1 cellular context compared by ENCODE assay signal in the genomic region with DNA sequence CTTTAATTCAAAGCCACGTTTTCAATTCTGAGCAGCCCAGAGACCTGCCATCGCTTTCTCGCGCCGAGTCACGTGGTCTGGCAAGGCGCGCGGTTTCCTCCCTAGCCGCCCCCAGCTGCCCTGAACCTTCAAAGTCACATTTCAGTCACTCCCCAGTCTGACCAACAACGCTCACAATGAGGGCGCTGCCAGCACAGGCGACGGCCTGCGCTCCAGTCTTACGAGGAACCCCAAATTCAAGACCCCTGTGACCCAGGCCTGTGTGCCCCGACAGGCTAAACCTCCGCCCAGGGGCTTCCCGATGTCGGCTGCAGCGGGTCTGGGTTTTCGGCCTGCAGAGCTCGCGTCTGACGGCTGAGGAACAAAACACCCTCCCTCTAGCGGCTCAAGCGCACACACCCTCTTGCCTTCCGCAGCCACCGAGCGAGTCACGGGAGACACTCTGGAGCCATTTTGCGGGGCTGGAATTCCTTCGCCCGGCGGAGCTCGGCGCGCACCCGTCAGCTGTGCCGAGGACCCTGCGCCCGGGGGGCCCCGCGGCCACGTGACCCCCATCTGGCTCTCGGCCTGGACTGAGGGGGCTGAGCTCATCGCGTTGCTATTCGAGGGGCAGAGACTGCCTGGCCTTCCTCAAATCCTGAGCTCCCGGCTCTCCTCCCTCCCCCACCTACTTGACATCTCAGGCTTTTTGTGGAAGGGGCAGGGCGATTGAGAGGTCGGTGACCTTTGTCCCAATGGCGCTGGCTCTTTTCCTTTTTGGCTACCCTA.
TF ChIP-seq lines count a peak whose summit lies in the region.

No MANE protein-coding gene starts in this region.

TF ChIP-seq in HepG2, 621 proteins besides CTCF, POLR2A, EP300 and RAD21 (continued from another document and continues in another):
- TF ChIP-seq, protein P1, sequence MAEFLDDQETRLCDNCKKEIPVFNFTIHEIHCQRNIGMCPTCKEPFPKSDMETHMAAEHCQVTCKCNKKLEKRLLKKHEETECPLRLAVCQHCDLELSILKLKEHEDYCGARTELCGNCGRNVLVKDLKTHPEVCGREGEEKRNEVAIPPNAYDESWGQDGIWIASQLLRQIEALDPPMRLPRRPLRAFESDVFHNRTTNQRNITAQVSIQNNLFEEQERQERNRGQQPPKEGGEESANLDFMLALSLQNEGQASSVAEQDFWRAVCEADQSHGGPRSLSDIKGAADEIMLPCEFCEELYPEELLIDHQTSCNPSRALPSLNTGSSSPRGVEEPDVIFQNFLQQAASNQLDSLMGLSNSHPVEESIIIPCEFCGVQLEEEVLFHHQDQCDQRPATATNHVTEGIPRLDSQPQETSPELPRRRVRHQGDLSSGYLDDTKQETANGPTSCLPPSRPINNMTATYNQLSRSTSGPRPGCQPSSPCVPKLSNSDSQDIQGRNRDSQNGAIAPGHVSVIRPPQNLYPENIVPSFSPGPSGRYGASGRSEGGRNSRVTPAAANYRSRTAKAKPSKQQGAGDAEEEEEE (CRISPR knock-in tag; IDR thresholded peaks at IDR 0.05; ENCODE audit: borderline replicate concordance), result no peak
- TF ChIP-seq, protein P2, sequence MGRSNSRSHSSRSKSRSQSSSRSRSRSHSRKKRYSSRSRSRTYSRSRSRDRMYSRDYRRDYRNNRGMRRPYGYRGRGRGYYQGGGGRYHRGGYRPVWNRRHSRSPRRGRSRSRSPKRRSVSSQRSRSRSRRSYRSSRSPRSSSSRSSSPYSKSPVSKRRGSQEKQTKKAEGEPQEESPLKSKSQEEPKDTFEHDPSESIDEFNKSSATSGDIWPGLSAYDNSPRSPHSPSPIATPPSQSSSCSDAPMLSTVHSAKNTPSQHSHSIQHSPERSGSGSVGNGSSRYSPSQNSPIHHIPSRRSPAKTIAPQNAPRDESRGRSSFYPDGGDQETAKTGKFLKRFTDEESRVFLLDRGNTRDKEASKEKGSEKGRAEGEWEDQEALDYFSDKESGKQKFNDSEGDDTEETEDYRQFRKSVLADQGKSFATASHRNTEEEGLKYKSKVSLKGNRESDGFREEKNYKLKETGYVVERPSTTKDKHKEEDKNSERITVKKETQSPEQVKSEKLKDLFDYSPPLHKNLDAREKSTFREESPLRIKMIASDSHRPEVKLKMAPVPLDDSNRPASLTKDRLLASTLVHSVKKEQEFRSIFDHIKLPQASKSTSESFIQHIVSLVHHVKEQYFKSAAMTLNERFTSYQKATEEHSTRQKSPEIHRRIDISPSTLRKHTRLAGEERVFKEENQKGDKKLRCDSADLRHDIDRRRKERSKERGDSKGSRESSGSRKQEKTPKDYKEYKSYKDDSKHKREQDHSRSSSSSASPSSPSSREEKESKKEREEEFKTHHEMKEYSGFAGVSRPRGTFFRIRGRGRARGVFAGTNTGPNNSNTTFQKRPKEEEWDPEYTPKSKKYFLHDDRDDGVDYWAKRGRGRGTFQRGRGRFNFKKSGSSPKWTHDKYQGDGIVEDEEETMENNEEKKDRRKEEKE (IDR thresholded peaks at IDR 0.05), result no peak
- TF ChIP-seq CHD2 (IDR thresholded peaks at IDR 0.05; ENCODE audit: low read depth, low read length) (peak; percentile 28; the same call in 1 of the 2 replicates), NR2C2 (CRISPR knock-in tag; IDR thresholded peaks at IDR 0.05; ENCODE audit: borderline replicate concordance) (no peak; the same call in 1 of the 2 replicates), CREB1 (IDR thresholded peaks at IDR 0.05) (no peak), CREB1 (CRISPR knock-in tag; IDR thresholded peaks at IDR 0.05) (no peak), POGZ (CRISPR knock-in tag; IDR thresholded peaks at IDR 0.05) (peak; percentile 88), FOXJ3 (CRISPR knock-in tag; IDR thresholded peaks at IDR 0.05; ENCODE audit: borderline replicate concordance) (no peak), RAD51 (IDR thresholded peaks at IDR 0.05; ENCODE audit: borderline replicate concordance) (peak; percentile 81; the same call in 1 of the 2 replicates), KLF9 (CRISPR knock-in tag; IDR thresholded peaks at IDR 0.05; ENCODE audit: low read depth) (0 out of 2 replicates have a peak, but pooled peaks have one; percentile 30), EHMT2 (IDR thresholded peaks at IDR 0.05; ENCODE audit: borderline replicate concordance, low read depth, low read length) (no peak), ZIK1 (CRISPR knock-in tag; IDR thresholded peaks at IDR 0.05; ENCODE audit: borderline replicate concordance, low read depth) (peak; percentile 32; the same call in 1 of the 2 replicates), SMC3 (IDR thresholded peaks at IDR 0.05; ENCODE audit: low read length) (peak; percentile 25; the same call in 1 of the 2 replicates), ARID2 (CRISPR knock-in tag; IDR thresholded peaks at IDR 0.05; ENCODE audit: borderline replicate concordance) (peak; percentile 96), CCDC6 (CRISPR knock-in tag; IDR thresholded peaks at IDR 0.05) (peak; percentile 84), SRSF1 (optimal IDR thresholded peaks at IDR 0.05; ENCODE audit: low read depth, low read length) (no peak), ZMYM2 (CRISPR knock-in tag; IDR thresholded peaks at IDR 0.05) (peak; percentile 76), GTF2F1 (IDR thresholded peaks at IDR 0.05; ENCODE audit: low read length) (no peak), SALL1 (CRISPR knock-in tag; IDR thresholded peaks at IDR 0.05) (peak; percentile 85), ELF4 (CRISPR knock-in tag; IDR thresholded peaks at IDR 0.05; ENCODE audit: borderline replicate concordance) (no peak), SAP130 (CRISPR knock-in tag; IDR thresholded peaks at IDR 0.05; ENCODE audit: low read depth) (peak; percentile 36; the same call in 1 of the 2 replicates), TRIM24 (CRISPR knock-in tag; IDR thresholded peaks at IDR 0.05) (no peak), SMARCC2 (IDR thresholded peaks at IDR 0.05) (no peak), CENPT (CRISPR knock-in tag; IDR thresholded peaks at IDR 0.05; ENCODE audit: low read depth) (no peak), ARNT (IDR thresholded peaks at IDR 0.05) (no peak), ZBTB38 (CRISPR knock-in tag; IDR thresholded peaks at IDR 0.05) (peak; percentile 52; the same call in 1 of the 2 replicates), GATAD1 (CRISPR knock-in tag; IDR thresholded peaks at IDR 0.05) (peak; percentile 49), MEIS1 (CRISPR knock-in tag; IDR thresholded peaks at IDR 0.05; ENCODE audit: borderline replicate concordance) (0 out of 2 replicates have a peak, but pooled peaks have one; percentile 37), ZBTB8A (CRISPR knock-in tag; IDR thresholded peaks at IDR 0.05; ENCODE audit: borderline replicate concordance, low read depth) (no peak)
- TF ChIP-seq, protein P3, sequence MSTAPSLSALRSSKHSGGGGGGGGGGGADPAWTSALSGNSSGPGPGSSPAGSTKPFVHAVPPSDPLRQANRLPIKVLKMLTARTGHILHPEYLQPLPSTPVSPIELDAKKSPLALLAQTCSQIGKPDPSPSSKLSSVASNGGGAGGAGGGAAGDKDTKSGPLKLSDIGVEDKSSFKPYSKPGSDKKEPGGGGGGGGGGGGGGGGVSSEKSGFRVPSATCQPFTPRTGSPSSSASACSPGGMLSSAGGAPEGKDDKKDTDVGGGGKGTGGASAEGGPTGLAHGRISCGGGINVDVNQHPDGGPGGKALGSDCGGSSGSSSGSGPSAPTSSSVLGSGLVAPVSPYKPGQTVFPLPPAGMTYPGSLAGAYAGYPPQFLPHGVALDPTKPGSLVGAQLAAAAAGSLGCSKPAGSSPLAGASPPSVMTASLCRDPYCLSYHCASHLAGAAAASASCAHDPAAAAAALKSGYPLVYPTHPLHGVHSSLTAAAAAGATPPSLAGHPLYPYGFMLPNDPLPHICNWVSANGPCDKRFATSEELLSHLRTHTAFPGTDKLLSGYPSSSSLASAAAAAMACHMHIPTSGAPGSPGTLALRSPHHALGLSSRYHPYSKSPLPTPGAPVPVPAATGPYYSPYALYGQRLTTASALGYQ (CRISPR knock-in tag; IDR thresholded peaks at IDR 0.05), result no peak
- TF ChIP-seq, protein P4, sequence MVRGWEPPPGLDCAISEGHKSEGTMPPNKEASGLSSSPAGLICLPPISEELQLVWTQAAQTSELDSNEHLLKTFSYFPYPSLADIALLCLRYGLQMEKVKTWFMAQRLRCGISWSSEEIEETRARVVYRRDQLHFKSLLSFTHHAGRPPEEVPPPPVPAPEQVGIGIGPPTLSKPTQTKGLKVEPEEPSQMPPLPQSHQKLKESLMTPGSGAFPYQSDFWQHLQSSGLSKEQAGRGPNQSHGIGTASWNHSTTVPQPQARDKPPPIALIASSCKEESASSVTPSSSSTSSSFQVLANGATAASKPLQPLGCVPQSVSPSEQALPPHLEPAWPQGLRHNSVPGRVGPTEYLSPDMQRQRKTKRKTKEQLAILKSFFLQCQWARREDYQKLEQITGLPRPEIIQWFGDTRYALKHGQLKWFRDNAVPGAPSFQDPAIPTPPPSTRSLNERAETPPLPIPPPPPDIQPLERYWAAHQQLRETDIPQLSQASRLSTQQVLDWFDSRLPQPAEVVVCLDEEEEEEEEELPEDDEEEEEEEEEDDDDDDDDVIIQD (CRISPR knock-in tag; IDR thresholded peaks at IDR 0.05; ENCODE audit: low read depth), result peak; percentile 72; the same call in 1 of the 2 replicates
- TF ChIP-seq, protein P5, sequence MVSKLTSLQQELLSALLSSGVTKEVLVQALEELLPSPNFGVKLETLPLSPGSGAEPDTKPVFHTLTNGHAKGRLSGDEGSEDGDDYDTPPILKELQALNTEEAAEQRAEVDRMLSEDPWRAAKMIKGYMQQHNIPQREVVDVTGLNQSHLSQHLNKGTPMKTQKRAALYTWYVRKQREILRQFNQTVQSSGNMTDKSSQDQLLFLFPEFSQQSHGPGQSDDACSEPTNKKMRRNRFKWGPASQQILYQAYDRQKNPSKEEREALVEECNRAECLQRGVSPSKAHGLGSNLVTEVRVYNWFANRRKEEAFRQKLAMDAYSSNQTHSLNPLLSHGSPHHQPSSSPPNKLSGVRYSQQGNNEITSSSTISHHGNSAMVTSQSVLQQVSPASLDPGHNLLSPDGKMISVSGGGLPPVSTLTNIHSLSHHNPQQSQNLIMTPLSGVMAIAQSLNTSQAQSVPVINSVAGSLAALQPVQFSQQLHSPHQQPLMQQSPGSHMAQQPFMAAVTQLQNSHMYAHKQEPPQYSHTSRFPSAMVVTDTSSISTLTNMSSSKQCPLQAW (CRISPR knock-in tag; IDR thresholded peaks at IDR 0.05), result peak; percentile 83
- TF ChIP-seq, protein P6, sequence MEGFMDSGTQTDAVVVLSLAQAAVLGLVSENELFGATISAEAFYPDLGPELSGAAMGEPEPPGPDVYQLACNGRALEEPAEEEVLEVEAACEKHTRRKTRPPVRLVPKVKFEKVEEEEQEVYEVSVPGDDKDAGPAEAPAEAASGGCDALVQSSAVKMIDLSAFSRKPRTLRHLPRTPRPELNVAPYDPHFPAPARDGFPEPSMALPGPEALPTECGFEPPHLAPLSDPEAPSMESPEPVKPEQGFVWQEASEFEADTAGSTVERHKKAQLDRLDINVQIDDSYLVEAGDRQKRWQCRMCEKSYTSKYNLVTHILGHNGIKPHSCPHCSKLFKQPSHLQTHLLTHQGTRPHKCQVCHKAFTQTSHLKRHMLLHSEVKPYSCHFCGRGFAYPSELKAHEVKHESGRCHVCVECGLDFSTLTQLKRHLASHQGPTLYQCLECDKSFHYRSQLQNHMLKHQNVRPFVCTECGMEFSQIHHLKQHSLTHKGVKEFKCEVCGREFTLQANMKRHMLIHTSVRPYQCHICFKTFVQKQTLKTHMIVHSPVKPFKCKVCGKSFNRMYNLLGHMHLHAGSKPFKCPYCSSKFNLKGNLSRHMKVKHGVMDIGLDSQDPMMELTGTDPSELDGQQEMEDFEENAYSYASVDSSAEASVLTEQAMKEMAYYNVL (CRISPR knock-in tag; IDR thresholded peaks at IDR 0.05; ENCODE audit: borderline replicate concordance), result peak; percentile 57; the same call in 1 of the 2 replicates
- TF ChIP-seq, protein P7, sequence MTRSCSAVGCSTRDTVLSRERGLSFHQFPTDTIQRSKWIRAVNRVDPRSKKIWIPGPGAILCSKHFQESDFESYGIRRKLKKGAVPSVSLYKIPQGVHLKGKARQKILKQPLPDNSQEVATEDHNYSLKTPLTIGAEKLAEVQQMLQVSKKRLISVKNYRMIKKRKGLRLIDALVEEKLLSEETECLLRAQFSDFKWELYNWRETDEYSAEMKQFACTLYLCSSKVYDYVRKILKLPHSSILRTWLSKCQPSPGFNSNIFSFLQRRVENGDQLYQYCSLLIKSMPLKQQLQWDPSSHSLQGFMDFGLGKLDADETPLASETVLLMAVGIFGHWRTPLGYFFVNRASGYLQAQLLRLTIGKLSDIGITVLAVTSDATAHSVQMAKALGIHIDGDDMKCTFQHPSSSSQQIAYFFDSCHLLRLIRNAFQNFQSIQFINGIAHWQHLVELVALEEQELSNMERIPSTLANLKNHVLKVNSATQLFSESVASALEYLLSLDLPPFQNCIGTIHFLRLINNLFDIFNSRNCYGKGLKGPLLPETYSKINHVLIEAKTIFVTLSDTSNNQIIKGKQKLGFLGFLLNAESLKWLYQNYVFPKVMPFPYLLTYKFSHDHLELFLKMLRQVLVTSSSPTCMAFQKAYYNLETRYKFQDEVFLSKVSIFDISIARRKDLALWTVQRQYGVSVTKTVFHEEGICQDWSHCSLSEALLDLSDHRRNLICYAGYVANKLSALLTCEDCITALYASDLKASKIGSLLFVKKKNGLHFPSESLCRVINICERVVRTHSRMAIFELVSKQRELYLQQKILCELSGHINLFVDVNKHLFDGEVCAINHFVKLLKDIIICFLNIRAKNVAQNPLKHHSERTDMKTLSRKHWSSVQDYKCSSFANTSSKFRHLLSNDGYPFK (CRISPR knock-in tag; IDR thresholded peaks at IDR 0.05; ENCODE audit: borderline replicate concordance), result peak; percentile 84
- TF ChIP-seq, protein P8, sequence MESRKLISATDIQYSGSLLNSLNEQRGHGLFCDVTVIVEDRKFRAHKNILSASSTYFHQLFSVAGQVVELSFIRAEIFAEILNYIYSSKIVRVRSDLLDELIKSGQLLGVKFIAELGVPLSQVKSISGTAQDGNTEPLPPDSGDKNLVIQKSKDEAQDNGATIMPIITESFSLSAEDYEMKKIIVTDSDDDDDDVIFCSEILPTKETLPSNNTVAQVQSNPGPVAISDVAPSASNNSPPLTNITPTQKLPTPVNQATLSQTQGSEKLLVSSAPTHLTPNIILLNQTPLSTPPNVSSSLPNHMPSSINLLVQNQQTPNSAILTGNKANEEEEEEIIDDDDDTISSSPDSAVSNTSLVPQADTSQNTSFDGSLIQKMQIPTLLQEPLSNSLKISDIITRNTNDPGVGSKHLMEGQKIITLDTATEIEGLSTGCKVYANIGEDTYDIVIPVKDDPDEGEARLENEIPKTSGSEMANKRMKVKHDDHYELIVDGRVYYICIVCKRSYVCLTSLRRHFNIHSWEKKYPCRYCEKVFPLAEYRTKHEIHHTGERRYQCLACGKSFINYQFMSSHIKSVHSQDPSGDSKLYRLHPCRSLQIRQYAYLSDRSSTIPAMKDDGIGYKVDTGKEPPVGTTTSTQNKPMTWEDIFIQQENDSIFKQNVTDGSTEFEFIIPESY (CRISPR knock-in tag; IDR thresholded peaks at IDR 0.05), result no peak
- TF ChIP-seq, protein P9, sequence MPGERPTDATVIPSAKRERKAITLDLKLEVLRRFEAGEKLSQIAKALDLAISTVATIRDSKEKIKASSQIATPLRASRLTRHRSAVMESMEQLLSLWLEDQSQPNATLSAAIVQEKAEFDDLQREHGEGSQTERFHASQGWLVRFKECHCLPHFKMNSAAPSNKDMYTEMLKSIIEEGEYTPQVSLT (CRISPR knock-in tag; IDR thresholded peaks at IDR 0.05; ENCODE audit: borderline replicate concordance, low read depth), result no peak
- TF ChIP-seq, protein P10, sequence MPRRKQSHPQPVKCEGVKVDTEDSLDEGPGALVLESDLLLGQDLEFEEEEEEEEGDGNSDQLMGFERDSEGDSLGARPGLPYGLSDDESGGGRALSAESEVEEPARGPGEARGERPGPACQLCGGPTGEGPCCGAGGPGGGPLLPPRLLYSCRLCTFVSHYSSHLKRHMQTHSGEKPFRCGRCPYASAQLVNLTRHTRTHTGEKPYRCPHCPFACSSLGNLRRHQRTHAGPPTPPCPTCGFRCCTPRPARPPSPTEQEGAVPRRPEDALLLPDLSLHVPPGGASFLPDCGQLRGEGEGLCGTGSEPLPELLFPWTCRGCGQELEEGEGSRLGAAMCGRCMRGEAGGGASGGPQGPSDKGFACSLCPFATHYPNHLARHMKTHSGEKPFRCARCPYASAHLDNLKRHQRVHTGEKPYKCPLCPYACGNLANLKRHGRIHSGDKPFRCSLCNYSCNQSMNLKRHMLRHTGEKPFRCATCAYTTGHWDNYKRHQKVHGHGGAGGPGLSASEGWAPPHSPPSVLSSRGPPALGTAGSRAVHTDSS (CRISPR knock-in tag; conservative IDR thresholded peaks at IDR 0.05), result no peak
